11 cellular contexts compared by ENCODE assay signal in genomic region chr2:98026292-98026691, GRCh38. TPM values are rescaled to one million over a fixed set of nuclear protein-coding genes. Genes with fewer than 3 reads are reported as not detected.
DNase-seq lines count a peak whose midpoint lies in the region; ATAC-seq, FAIRE-seq and TF ChIP-seq lines count a peak whose summit lies in the region.
"Had no signal": no experiment of that assay in that cellular context is flagged by ENCODE, and none has a peak within 500 bp of the region (broad histone marks: within the 10 kb centered on the region; RNA-seq: fewer than 3 reads in every experiment).

No MANE protein-coding gene starts in this region.

- TF ChIP-seq CTCF in lung (IDR thresholded peaks at IDR 0.05; ENCODE audit: control extremely low read depth, extremely low read depth) (no peak), thyroid gland (IDR thresholded peaks at IDR 0.05) (no peak), D721Med (IDR thresholded peaks at IDR 0.05; ENCODE audit: insufficient read depth, missing control alignments) (no peak)

- no peak for TF ChIP-seq POLR2A in thyroid gland (IDR thresholded peaks at IDR 0.05)

- ATAC-seq in Right ventricle myocardium superior (ENCODE audit: poor library complexity) (peak; percentile 58), T-cell (replicated peaks in 1 of 4) (no peak), lung (ENCODE audit: insufficient read depth, low FRiP score) (peak; percentile 27)

- H3K36me3 Mint-ChIP-seq in T-cell: no peaks in the 10 kb centered on the region

- H3K27ac ChIP-seq in lung (ENCODE audit: low read depth in 1 of 2, low read length in 1 of 2) (no peak overlapping the region), thyroid gland (no peak overlapping the region)
- H3K27ac ChIP-seq: WERI-Rb-1 had no signal

- FAIRE-seq in D721Med (lab: Jason Lieb, UNC): no peak
- FAIRE-seq: endometrium had no signal

- peak overlapping the region; percentile 31 to 47 (median 31) for H3K4me3 Mint-ChIP-seq in T-cell

- H3K4me3 ChIP-seq in lung: no peak overlapping the region
- H3K4me3 ChIP-seq in thyroid gland (replicated peaks in 1 of 3): no peak overlapping the region

- CTCF ChIA-PET in T-cell (lab: Charles Lee): no interaction called here

- H3K4me1 ChIP-seq in lung (ENCODE audit: control insufficient read depth in 2 of 2, insufficient read depth in 2 of 2, low read length in 2 of 2) (no peaks in the 10 kb centered on the region), thyroid gland (no peaks in the 10 kb centered on the region)

- DNase-seq in Right ventricle myocardium superior (no peak), cardiac septum (ENCODE audit: low spot score) (no peak), T-cell (no peak), lung (ENCODE audit: low spot score) (no peak), thyroid gland (peak; percentile 39 to 50), D721Med (ENCODE audit: insufficient read length, low spot score) (no peak), activated gamma-delta T cell treated with Interleukin-2 at 50 U/mL for 16 hours (no peak), NCI-H446 (lab: John Stamatoyannopoulos, UW) (no peak)
- DNase-seq: NCI-H1436 treated with DMSO at 0.1 percent for 48 hours, WERI-Rb-1 had no signal

- no peaks in the 10 kb centered on the region for H3K36me3 ChIP-seq in lung (ENCODE audit: control insufficient read depth in 2 of 2, insufficient read depth in 2 of 2, low read length in 2 of 2)
- H3K36me3 ChIP-seq in thyroid gland: no peaks in the 10 kb centered on the region
- H3K36me3 ChIP-seq: WERI-Rb-1 had no signal

- peaks cover 9 to 15% of the 10 kb centered on the region in 2 donors for H3K27me3 Mint-ChIP-seq in T-cell

- H3K4me1 Mint-ChIP-seq in T-cell: peaks cover 22 to 31% (median 24%) of the 10 kb centered on the region in 3 donors

- WGBS in lung, 2 donors: 63 to 76% methylated on average over 5 of the region's 5 CpGs
- WGBS in thyroid gland, 2 donors: 39% methylated on average over 5 of the region's 5 CpGs

- POLR2A ChIA-PET in T-cell (lab: Charles Lee): no interaction called here

- intact Hi-C loops in Right ventricle myocardium superior (cut with DNase I): no loop called here
- intact Hi-C loops in cardiac septum (cut with DNase I): no loop called here
- intact Hi-C loops in thyroid gland (cut with DNase I): no loop called here

- no peak overlapping the region for H3K27ac Mint-ChIP-seq in T-cell

- H3K27me3 ChIP-seq in lung (ENCODE audit: control insufficient read depth, insufficient read depth) (no peaks in the 10 kb centered on the region), thyroid gland (no peaks in the 10 kb centered on the region)

- no peaks in the 10 kb centered on the region for H3K9me3 Mint-ChIP-seq in T-cell

- peaks cover 0 to 2% of the 10 kb centered on the region in 2 donors for H3K9me3 ChIP-seq in lung (ENCODE audit: control insufficient read depth in 2 of 2, insufficient read depth in 1 of 2, low read length in 1 of 2)
- no peaks in the 10 kb centered on the region for H3K9me3 ChIP-seq in thyroid gland

RNA-seq across cellular contexts. Expression of gene TMEM131, which starts 30.5 kb away (rescaled TPM):
- total RNA-seq in Right ventricle myocardium superior (26.7 TPM), cardiac septum (28.6 TPM), T-cell (10 to 100 TPM; 39.3 to 43.9 (median 41.1) TPM), lung (10 to 100 TPM; 32.7 to 54.0 TPM), thyroid gland (10 to 100 TPM; 28.6 to 47.0 (median 35.2) TPM)
- 10 to 100 TPM in 1 of 2 donors, 1 to 10 TPM in 1; 9.3 to 14.7 TPM for polyA plus RNA-seq in lung

Comparison
In these comparisons a context has a peak if more than half of its experiments do, and no peak if none do; other contexts are left out.
1. ATAC-seq: peak in Right ventricle myocardium superior (single experiment) and lung (single experiment); none in T-cell (0 of 4).
2. DNase-seq: peak in thyroid gland (2 of 2); none in Right ventricle myocardium superior (single experiment), cardiac septum (single experiment), T-cell (0 of 34), lung (single experiment), D721Med (single experiment), activated gamma-delta T cell treated with Interleukin-2 at 50 U/mL for 16 hours (single experiment) and NCI-H446 (0 of 2).